In genomic region chr17:49015179-49015923, GRCh38 we compare ENCODE assay signal across 1 cellular context.
TF ChIP-seq lines count a peak whose summit lies in the region.

No MANE protein-coding gene starts in this region.

TF ChIP-seq in GM23338, 12 proteins besides CTCF, POLR2A, EP300 and RAD21:
- TF ChIP-seq EZH2 (IDR thresholded peaks at IDR 0.05; ENCODE audit: low read depth, unreplicated experiment) (no peak), ZNF331 (CRISPR knock-in tag; IDR thresholded peaks at IDR 0.05; ENCODE audit: low read depth) (no peak), CREB1 (CRISPR knock-in tag; IDR thresholded peaks at IDR 0.05; ENCODE audit: low read depth) (no peak), ETS1 (IDR thresholded peaks at IDR 0.05) (no peak), NANOG (IDR thresholded peaks at IDR 0.05; ENCODE audit: borderline replicate concordance) (no peak), STAT1 (IDR thresholded peaks at IDR 0.05; ENCODE audit: unreplicated experiment) (no peak), POLR2AphosphoS5 (IDR thresholded peaks at IDR 0.05; ENCODE audit: low read depth) (no peak), JUNB (IDR thresholded peaks at IDR 0.05; ENCODE audit: unreplicated experiment) (no peak), EZH2phosphoT487 (IDR thresholded peaks at IDR 0.05; ENCODE audit: unreplicated experiment) (no peak), ZNF462 (CRISPR knock-in tag; IDR thresholded peaks at IDR 0.05) (no peak), REST (IDR thresholded peaks at IDR 0.05; ENCODE audit: unreplicated experiment) (no peak), ZNF114 (CRISPR knock-in tag; IDR thresholded peaks at IDR 0.05) (no peak)
